27 cellular contexts compared by ENCODE assay signal in the genomic region with DNA sequence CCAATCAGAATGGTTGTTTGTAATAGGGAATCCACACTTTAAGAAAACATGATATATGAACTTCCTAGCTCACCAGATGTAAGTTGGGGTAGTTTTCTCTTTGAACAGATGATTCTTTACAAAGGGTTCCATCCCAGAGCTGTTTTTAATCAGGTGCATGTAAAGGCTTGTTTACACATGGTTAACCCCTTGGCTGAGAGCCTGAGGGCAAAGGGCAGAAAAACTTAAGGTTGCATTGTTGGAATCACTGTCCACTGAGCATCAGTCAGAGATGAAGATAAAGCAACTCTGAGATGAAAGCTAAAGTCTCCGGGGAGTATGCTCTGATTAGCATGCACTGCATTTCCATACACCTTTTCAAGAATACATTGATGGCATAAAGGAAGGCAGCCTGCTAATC.
"Had no signal": no experiment of that assay in that cellular context is flagged by ENCODE, and none has a peak within 500 bp of the region (broad histone marks: within the 10 kb centered on the region; RNA-seq: fewer than 3 reads in every experiment).

No MANE protein-coding gene starts in this region.

- H3K27ac ChIP-seq: adrenal gland, ascending aorta, breast epithelium, cardiac muscle cell, colonic mucosa, epithelial cell of prostate had no signal

- DNase-seq: activated CD4-positive, alpha-beta memory T cell treated with anti-CD3 and anti-CD28 coated beads for 36 hours; activated CD4-positive, alpha-beta T cell treated with anti-CD3 and anti-CD28 coated beads for 36 hours; activated CD4-positive, alpha-beta T cell treated with anti-CD3 and anti-CD28 coated beads, Interleukin-2, amount 10 ng/mL, durations not matched to agents 24 days and 14 days; activated CD4-positive, CD25-positive, alpha-beta regulatory T cell; activated CD4-positive, CD25-positive, alpha-beta regulatory T cell treated with anti-CD3 and anti-CD28 coated beads, Interleukin-2, amount 50 U/mL, for 72 hours; activated CD8-positive, alpha-beta memory T cell treated with anti-CD3 and anti-CD28 coated beads, Interleukin-2, amount 10 ng/mL, durations not matched to agents 7 days and 5 days; activated CD8-positive, alpha-beta memory T cell treated with anti-CD3 and anti-CD28 coated beads, Interleukin-2, amount 50 U/mL, for 4 hours; activated CD8-positive, alpha-beta T cell treated with anti-CD3 and anti-CD28 coated beads, Interleukin-2, amount 10 ng/mL, durations not matched to agents 7 days and 5 days; activated effector memory CD4-positive, alpha-beta T cell treated with anti-CD3 and anti-CD28 coated beads, Interleukin-2, amount 50 U/mL, for 16 hours; activated naive CD4-positive, alpha-beta T cell treated with anti-CD3 and anti-CD28 coated beads for 36 hours; activated naive CD8-positive, alpha-beta T cell treated with anti-CD3 and anti-CD28 coated beads for 36 hours; activated naive CD8-positive, alpha-beta T cell treated with anti-CD3 and anti-CD28 coated beads, Interleukin-2, amount 50 U/mL, for 24 hours; activated T-cell treated with anti-CD3 and anti-CD28 coated beads, Interleukin-2, amount 50 U/mL, for 1 hour; activated T-cell treated with anti-CD3 and anti-CD28 coated beads, Interleukin-2, amount 50 U/mL, for 48 hours; adrenal gland; central memory CD4-positive, alpha-beta T cell; cerebellar nuclear complex; colonic mucosa; effector CD8-positive, alpha-beta T cell; head of caudate nucleus; T-helper 1 cell; T-helper 17 cell; T1000 had no signal

- H3K4me1 ChIP-seq: adrenal gland, ascending aorta, breast epithelium, colonic mucosa had no signal

- H3K9me3 ChIP-seq: adrenal gland, ascending aorta, breast epithelium, colonic mucosa had no signal

- H3K4me3 ChIP-seq: adrenal gland, ascending aorta, breast epithelium, cardiac muscle cell, colonic mucosa had no signal

- H3K36me3 ChIP-seq: adrenal gland, ascending aorta, breast epithelium, cardiac muscle cell, colonic mucosa had no signal

- H3K27me3 ChIP-seq: adrenal gland, ascending aorta, cardiac muscle cell, colonic mucosa had no signal
